Comparison of ENCODE assay signal across 1 cellular context in the genomic region with DNA sequence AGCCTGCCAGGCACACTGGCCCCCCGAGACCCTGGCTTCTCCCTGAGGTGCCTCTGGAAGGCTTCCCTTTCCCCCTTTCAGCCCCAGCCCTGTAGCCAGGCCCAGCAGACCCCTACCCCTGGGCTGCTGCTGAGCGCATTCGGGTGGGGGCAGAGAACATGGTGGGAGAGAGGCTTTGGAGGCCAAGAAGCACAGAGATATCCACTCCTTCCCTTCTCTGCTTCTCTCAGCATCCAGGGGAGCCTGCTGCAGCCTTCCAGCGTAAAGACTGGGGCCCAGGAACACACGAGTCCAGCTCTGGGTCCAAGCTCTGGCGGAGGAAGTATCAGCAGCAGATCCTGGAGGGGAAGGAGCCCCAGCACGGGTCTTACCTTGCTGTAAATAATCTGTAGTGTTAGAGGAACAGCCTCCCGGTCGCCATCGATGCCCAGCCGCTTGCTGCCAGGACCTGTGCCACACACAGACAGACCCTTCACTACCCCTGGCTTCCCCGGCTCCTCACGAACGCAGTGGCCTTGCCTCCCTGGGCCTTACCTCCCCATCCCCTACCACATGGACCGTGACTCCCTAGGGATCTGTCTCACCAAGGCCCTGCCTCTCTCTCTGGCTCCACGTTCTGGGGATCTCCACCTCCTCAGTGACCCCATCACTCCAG.
TF ChIP-seq lines count a peak whose summit lies in the region.

No MANE protein-coding gene starts in this region.

TF ChIP-seq in HepG2, 621 proteins besides CTCF, POLR2A, EP300 and RAD21:
- no peak for TF ChIP-seq GATAD2A (CRISPR knock-in tag; IDR thresholded peaks at IDR 0.05)
- no peak for TF ChIP-seq POGK (CRISPR knock-in tag; conservative IDR thresholded peaks at IDR 0.05)
- no peak for TF ChIP-seq MAFK (conservative IDR thresholded peaks at IDR 0.05 in 1 of 2, IDR thresholded peaks at IDR 0.05 in 1 of 2; ENCODE audit: low read length in 2 of 2)
- TF ChIP-seq TBP (CRISPR knock-in tag; IDR thresholded peaks at IDR 0.05): no peak
- TF ChIP-seq ZBTB34 (CRISPR knock-in tag; IDR thresholded peaks at IDR 0.05): no peak
- no peak for TF ChIP-seq LBX2 (CRISPR knock-in tag; IDR thresholded peaks at IDR 0.05; ENCODE audit: borderline replicate concordance)
- no peak for TF ChIP-seq WIZ (CRISPR knock-in tag; IDR thresholded peaks at IDR 0.05)
- TF ChIP-seq, protein P1, sequence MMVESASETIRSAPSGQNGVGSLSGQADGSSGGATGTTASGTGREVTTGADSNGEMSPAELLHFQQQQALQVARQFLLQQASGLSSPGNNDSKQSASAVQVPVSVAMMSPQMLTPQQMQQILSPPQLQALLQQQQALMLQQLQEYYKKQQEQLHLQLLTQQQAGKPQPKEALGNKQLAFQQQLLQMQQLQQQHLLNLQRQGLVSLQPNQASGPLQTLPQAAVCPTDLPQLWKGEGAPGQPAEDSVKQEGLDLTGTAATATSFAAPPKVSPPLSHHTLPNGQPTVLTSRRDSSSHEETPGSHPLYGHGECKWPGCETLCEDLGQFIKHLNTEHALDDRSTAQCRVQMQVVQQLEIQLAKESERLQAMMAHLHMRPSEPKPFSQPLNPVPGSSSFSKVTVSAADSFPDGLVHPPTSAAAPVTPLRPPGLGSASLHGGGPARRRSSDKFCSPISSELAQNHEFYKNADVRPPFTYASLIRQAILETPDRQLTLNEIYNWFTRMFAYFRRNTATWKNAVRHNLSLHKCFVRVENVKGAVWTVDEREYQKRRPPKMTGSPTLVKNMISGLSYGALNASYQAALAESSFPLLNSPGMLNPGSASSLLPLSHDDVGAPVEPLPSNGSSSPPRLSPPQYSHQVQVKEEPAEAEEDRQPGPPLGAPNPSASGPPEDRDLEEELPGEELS (CRISPR knock-in tag; IDR thresholded peaks at IDR 0.05): no peak
- TF ChIP-seq, protein P2, sequence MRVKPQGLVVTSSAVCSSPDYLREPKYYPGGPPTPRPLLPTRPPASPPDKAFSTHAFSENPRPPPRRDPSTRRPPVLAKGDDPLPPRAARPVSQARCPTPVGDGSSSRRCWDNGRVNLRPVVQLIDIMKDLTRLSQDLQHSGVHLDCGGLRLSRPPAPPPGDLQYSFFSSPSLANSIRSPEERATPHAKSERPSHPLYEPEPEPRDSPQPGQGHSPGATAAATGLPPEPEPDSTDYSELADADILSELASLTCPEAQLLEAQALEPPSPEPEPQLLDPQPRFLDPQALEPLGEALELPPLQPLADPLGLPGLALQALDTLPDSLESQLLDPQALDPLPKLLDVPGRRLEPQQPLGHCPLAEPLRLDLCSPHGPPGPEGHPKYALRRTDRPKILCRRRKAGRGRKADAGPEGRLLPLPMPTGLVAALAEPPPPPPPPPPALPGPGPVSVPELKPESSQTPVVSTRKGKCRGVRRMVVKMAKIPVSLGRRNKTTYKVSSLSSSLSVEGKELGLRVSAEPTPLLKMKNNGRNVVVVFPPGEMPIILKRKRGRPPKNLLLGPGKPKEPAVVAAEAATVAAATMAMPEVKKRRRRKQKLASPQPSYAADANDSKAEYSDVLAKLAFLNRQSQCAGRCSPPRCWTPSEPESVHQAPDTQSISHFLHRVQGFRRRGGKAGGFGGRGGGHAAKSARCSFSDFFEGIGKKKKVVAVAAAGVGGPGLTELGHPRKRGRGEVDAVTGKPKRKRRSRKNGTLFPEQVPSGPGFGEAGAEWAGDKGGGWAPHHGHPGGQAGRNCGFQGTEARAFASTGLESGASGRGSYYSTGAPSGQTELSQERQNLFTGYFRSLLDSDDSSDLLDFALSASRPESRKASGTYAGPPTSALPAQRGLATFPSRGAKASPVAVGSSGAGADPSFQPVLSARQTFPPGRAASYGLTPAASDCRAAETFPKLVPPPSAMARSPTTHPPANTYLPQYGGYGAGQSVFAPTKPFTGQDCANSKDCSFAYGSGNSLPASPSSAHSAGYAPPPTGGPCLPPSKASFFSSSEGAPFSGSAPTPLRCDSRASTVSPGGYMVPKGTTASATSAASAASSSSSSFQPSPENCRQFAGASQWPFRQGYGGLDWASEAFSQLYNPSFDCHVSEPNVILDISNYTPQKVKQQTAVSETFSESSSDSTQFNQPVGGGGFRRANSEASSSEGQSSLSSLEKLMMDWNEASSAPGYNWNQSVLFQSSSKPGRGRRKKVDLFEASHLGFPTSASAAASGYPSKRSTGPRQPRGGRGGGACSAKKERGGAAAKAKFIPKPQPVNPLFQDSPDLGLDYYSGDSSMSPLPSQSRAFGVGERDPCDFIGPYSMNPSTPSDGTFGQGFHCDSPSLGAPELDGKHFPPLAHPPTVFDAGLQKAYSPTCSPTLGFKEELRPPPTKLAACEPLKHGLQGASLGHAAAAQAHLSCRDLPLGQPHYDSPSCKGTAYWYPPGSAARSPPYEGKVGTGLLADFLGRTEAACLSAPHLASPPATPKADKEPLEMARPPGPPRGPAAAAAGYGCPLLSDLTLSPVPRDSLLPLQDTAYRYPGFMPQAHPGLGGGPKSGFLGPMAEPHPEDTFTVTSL (CRISPR knock-in tag; IDR thresholded peaks at IDR 0.05; ENCODE audit: borderline replicate concordance): no peak
- no peak for TF ChIP-seq HOMEZ (CRISPR knock-in tag; IDR thresholded peaks at IDR 0.05; ENCODE audit: low read depth)
- TF ChIP-seq SIX4 (CRISPR knock-in tag; IDR thresholded peaks at IDR 0.05): no peak
- TF ChIP-seq STAG1 (CRISPR knock-in tag; IDR thresholded peaks at IDR 0.05): no peak
- TF ChIP-seq ZNF496 (CRISPR knock-in tag; IDR thresholded peaks at IDR 0.05; ENCODE audit: insufficient replicate concordance): no peak
- no peak for TF ChIP-seq KAT2B (IDR thresholded peaks at IDR 0.05; ENCODE audit: borderline replicate concordance, low read depth, low read length)
- TF ChIP-seq MTF1 (CRISPR knock-in tag; IDR thresholded peaks at IDR 0.05): no peak
- TF ChIP-seq TP53 (CRISPR knock-in tag; conservative IDR thresholded peaks at IDR 0.05): no peak
- no peak for TF ChIP-seq NFE2L2 (IDR thresholded peaks at IDR 0.05; ENCODE audit: low read length)
- TF ChIP-seq ETV5 (CRISPR knock-in tag; IDR thresholded peaks at IDR 0.05; ENCODE audit: borderline replicate concordance): no peak
- TF ChIP-seq, protein P3, sequence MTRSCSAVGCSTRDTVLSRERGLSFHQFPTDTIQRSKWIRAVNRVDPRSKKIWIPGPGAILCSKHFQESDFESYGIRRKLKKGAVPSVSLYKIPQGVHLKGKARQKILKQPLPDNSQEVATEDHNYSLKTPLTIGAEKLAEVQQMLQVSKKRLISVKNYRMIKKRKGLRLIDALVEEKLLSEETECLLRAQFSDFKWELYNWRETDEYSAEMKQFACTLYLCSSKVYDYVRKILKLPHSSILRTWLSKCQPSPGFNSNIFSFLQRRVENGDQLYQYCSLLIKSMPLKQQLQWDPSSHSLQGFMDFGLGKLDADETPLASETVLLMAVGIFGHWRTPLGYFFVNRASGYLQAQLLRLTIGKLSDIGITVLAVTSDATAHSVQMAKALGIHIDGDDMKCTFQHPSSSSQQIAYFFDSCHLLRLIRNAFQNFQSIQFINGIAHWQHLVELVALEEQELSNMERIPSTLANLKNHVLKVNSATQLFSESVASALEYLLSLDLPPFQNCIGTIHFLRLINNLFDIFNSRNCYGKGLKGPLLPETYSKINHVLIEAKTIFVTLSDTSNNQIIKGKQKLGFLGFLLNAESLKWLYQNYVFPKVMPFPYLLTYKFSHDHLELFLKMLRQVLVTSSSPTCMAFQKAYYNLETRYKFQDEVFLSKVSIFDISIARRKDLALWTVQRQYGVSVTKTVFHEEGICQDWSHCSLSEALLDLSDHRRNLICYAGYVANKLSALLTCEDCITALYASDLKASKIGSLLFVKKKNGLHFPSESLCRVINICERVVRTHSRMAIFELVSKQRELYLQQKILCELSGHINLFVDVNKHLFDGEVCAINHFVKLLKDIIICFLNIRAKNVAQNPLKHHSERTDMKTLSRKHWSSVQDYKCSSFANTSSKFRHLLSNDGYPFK (CRISPR knock-in tag; IDR thresholded peaks at IDR 0.05; ENCODE audit: borderline replicate concordance): no peak
- no peak for TF ChIP-seq KDM5B (CRISPR knock-in tag; IDR thresholded peaks at IDR 0.05; ENCODE audit: borderline replicate concordance)
TF ChIP-seq in HepG2: peak in this region for 0.
